ENCODE assay signal across 21 cellular contexts in genomic region chr11:47494996-47495855, GRCh38. TPM values are rescaled to one million over a fixed set of nuclear protein-coding genes. Genes with fewer than 3 reads are reported as not detected.
DNase-seq lines count a peak whose midpoint lies in the region; ATAC-seq, FAIRE-seq and TF ChIP-seq lines count a peak whose summit lies in the region.
"Had no signal": no experiment of that assay in that cellular context is flagged by ENCODE, and none has a peak within 500 bp of the region (broad histone marks: within the 10 kb centered on the region; RNA-seq: fewer than 3 reads in every experiment).

No MANE protein-coding gene starts in this region.

- no peak for FAIRE-seq in K562 (lab: Jason Lieb, UNC)
- FAIRE-seq: D721Med, GM18507, islet of Langerhans had no signal

- H3K4me1 Mint-ChIP-seq in Calu3 (ENCODE audit: low read depth, unreplicated experiment): no peaks in the 10 kb centered on the region

- H3K27me3 ChIP-seq in K562 (ENCODE audit: control insufficient read depth in 2 of 2, insufficient read depth in 2 of 2, low read length in 2 of 2) (no peaks in the 10 kb centered on the region), right lobe of liver (no peaks in the 10 kb centered on the region)
- H3K27me3 ChIP-seq: cardiac muscle cell, neural progenitor cell, right atrium auricular region had no signal

- H3K4me1 ChIP-seq in K562 (replicated peaks in 1 of 2; ENCODE audit: control insufficient read depth in 2 of 2, insufficient read depth in 2 of 2, low read length in 2 of 2): peaks cover 0 to 7% of the 10 kb centered on the region in 2 experiments; a peak in 1 of 5 replicates
- peaks cover 0 to 56% (median 18%) of the 10 kb centered on the region in 4 donors for H3K4me1 ChIP-seq in right lobe of liver

- H3K4me2 ChIP-seq in K562 (ENCODE audit: insufficient read depth, low read length): no peak overlapping the region
- H3K4me2 ChIP-seq: neural progenitor cell had no signal

- H3K36me3 Mint-ChIP-seq in Calu3 (ENCODE audit: insufficient read depth, unreplicated experiment): peaks cover 6% of the 10 kb centered on the region

- TF ChIP-seq CTCF in AG04449 (IDR thresholded peaks at IDR 0.05; ENCODE audit: insufficient read depth, low read length, missing control alignments) (no peak), K562 (IDR thresholded peaks at IDR 0.05 in 2 of 3, conservative IDR thresholded peaks at IDR 0.05 in 1 of 3; ENCODE audit: insufficient read depth in 2 of 3, low read depth in 1 of 3, low read length in 3 of 3) (no peak), right lobe of liver (IDR thresholded peaks at IDR 0.05) (no peak), Calu3 (IDR thresholded peaks at IDR 0.05; ENCODE audit: unreplicated experiment) (no peak)

- peak; percentile 56 for DNase-seq in AG04449 (ENCODE audit: low read depth, low spot score)
- peak; percentile 36 for DNase-seq in HCEC 1CT
- no peak for DNase-seq in K562 (ENCODE audit: extremely low read depth in 1 of 4, low spot score in 3 of 4)
- DNase-seq in right lobe of liver: no peak
- DNase-seq in EL: no peak
- DNase-seq in Calu3: no peak
- DNase-seq: activated CD8-positive, alpha-beta T cell treated with anti-CD3 and anti-CD28 coated beads for 36 hours; NCI-H1048; NCI-H82; WERI-Rb-1 had no signal

- peak; percentile 58 for ATAC-seq in K562
- ATAC-seq in right lobe of liver: peak in 1 of 4 donors; percentile 8
- no peak for ATAC-seq in HG03460 (IDR thresholded peaks at IDR 0.05; ENCODE audit: unreplicated experiment)
- no peak for ATAC-seq in GM19455 (IDR thresholded peaks at IDR 0.05; ENCODE audit: unreplicated experiment)
- ATAC-seq: activated CD8-positive, alpha-beta T cell treated with anti-CD3 and anti-CD28 coated beads for 36 hours had no signal

- H3K4me3 Mint-ChIP-seq in Calu3 (ENCODE audit: low read depth, unreplicated experiment): no peak overlapping the region
- H3K4me3 Mint-ChIP-seq: activated CD8-positive, alpha-beta T cell treated with anti-CD3 and anti-CD28 coated beads for 36 hours; activated T-helper 1 cell treated with anti-CD3 and anti-CD28 coated beads, Interleukin-12 subunit alpha, Interleukin-12 subunit beta, Interleukin-2, Interleukin-4 antibody, amounts not matched to agents 30 ng/mL and 10 ng/mL and 1 ng/mL, durations not matched to agents 14 hours and 24 hours and 36 hours; B cell; neural progenitor cell had no signal

- peak; percentile 15; the same call in 1 of the 2 replicates for TF ChIP-seq EP300 in K562 (IDR thresholded peaks at IDR 0.05; ENCODE audit: low read length)

- H3K9me3 ChIP-seq in K562 (replicated peaks; ENCODE audit: control insufficient read depth, insufficient read depth, low read depth, low read length) (no peaks in the 10 kb centered on the region), right lobe of liver (no peaks in the 10 kb centered on the region)
- H3K9me3 ChIP-seq: right atrium auricular region had no signal

- WGBS in K562 (ENCODE audit: insufficient coverage, low coverage, missing lambda C conversion rate): 81% methylated on average over 4 of the region's 4 CpGs
- WGBS in right lobe of liver (ENCODE audit: insufficient coverage, low coverage, low lambda C conversion rate, missing lambda C conversion rate): 18% methylated on average over 3 of the region's 4 CpGs

- H3K79me2 ChIP-seq in K562 (ENCODE audit: control insufficient read depth, insufficient read depth, low read length): peaks cover 89% of the 10 kb centered on the region

- H3K9ac ChIP-seq in K562 (ENCODE audit: insufficient read depth in 1 of 2, low read depth in 2 of 2, low read length in 2 of 2): no peak overlapping the region
- H3K9ac ChIP-seq: neural progenitor cell had no signal

- in situ Hi-C loops in K562 (cut with MboI): no loop called here

- no peak for TF ChIP-seq RAD21 in K562 (CRISPR knock-in tag; conservative IDR thresholded peaks at IDR 0.05 in 1 of 2, IDR thresholded peaks at IDR 0.05 in 1 of 2)

- no TSS peak for BruUV-seq in K562 (replicated peaks; lab: Mats Ljungman, UMichigan)
- no TSS peak for BruUV-seq in Calu3 (replicated peaks; lab: Mats Ljungman, UMichigan)

- no peaks in the 10 kb centered on the region for H3K9me3 Mint-ChIP-seq in Calu3 (ENCODE audit: low read depth, unreplicated experiment)
- H3K9me3 Mint-ChIP-seq: activated CD8-positive, alpha-beta T cell treated with anti-CD3 and anti-CD28 coated beads for 36 hours; activated T-helper 1 cell treated with anti-CD3 and anti-CD28 coated beads, Interleukin-12 subunit alpha, Interleukin-12 subunit beta, Interleukin-2, Interleukin-4 antibody, amounts not matched to agents 30 ng/mL and 10 ng/mL and 1 ng/mL, durations not matched to agents 14 hours and 24 hours and 36 hours; neural progenitor cell had no signal

- H4K20me1 ChIP-seq in K562 (replicated peaks; ENCODE audit: control insufficient read depth, insufficient read depth, low read length): peaks cover 11% of the 10 kb centered on the region; the same call in 1 of the 2 replicates

- H3K27ac ChIP-seq in K562 (ENCODE audit: extremely low read depth, low read depth, low read length) (no peak overlapping the region), right lobe of liver (peak overlapping the region in 2 of 3 donors; percentile 57 to 88)
- H3K27ac ChIP-seq: neural progenitor cell, right atrium auricular region, RWPE1, WERI-Rb-1 had no signal

- intact Hi-C loops in K562 (cut with micrococcal nuclease): no loop called here
- intact Hi-C loops in right lobe of liver (cut with DNase I): no loop called here
- intact Hi-C loops in Calu3 (cut with micrococcal nuclease; ENCODE audit: unreplicated experiment): no loop called here

- POLR2A ChIA-PET in AG04449 (lab: Yijun Ruan, JAX) (interaction anchor here (1.5 kb wide), 1 partner anchor 83 kb away, joined by 4 read pairs; the partner anchor contains the start of genes KBTBD4 and NDUFS3), K562 (lab: Yijun Ruan, JAX) (interaction anchor here (0.8 to 1.2 kb wide), 5 partner anchors 9 to 58 kb away, joined by 3 to 5 read pairs (median 3); partner anchors contain the start of gene CELF1)

- CTCF ChIA-PET in AG04449 (lab: Yijun Ruan, JAX) (interaction anchor here (1.7 to 2.7 kb wide), 2 partner anchors 57 to 122 kb away, joined by 4 to 14 read pairs; partner anchors contain the start of gene CELF1), K562 (lab: Yijun Ruan, JAX; ENCODE audit: low intra/inter-chr PET ratio) (interaction anchor here (0.6 kb wide), 1 partner anchor 11 kb away, joined by 3 read pairs; no protein-coding TSS in a partner anchor), Calu3 (lab: Charles Lee) (no interaction called here)

- H3K4me3 ChIP-seq in AG04449 (ENCODE audit: low read depth, low read length) (no peak overlapping the region), K562 (no peak overlapping the region), right lobe of liver (no peak overlapping the region)
- H3K4me3 ChIP-seq: cardiac muscle cell, neural progenitor cell, right atrium auricular region had no signal

- no peaks in the 10 kb centered on the region for H3K27me3 Mint-ChIP-seq in Calu3 (ENCODE audit: unreplicated experiment)
- H3K27me3 Mint-ChIP-seq: activated CD8-positive, alpha-beta T cell treated with anti-CD3 and anti-CD28 coated beads for 36 hours; B cell had no signal

- no peaks in the 10 kb centered on the region for H3K9me1 ChIP-seq in K562 (ENCODE audit: control insufficient read depth, insufficient read depth, low read length)

- no peak overlapping the region for H2AFZ ChIP-seq in K562 (ENCODE audit: low read depth, low read length)
- H2AFZ ChIP-seq: neural progenitor cell had no signal

- TF ChIP-seq POLR2A in K562 (conservative IDR thresholded peaks at IDR 0.05): no peak
- no peak for TF ChIP-seq POLR2A in right lobe of liver (IDR thresholded peaks at IDR 0.05)

- H3K36me3 ChIP-seq in K562 (ENCODE audit: control insufficient read depth, insufficient read depth, low read length): peaks cover 78% of the 10 kb centered on the region
- no peaks in the 10 kb centered on the region for H3K36me3 ChIP-seq in right lobe of liver
- H3K36me3 ChIP-seq: cardiac muscle cell, neural progenitor cell, right atrium auricular region had no signal

- H3K27ac Mint-ChIP-seq in Calu3 (ENCODE audit: unreplicated experiment): no peak overlapping the region
- H3K27ac Mint-ChIP-seq: activated T-helper 1 cell treated with anti-CD3 and anti-CD28 coated beads, Interleukin-12 subunit alpha, Interleukin-12 subunit beta, Interleukin-2, Interleukin-4 antibody, amounts not matched to agents 30 ng/mL and 10 ng/mL and 1 ng/mL, durations not matched to agents 14 hours and 24 hours and 36 hours; B cell; neural progenitor cell had no signal

RNA-seq across cellular contexts. Expression of gene RAPSN, which starts 46.3 kb away (rescaled TPM):
- not detected in 2 replicates for total RNA-seq in K562 (2011; cell fraction: chromatin; rRNA removed; ENCODE audit: low replicate concordance)
- total RNA-seq in K562 (2011; cell fraction: nucleolus; rRNA removed): not detected in 2 replicates
- not detected in 2 replicates for total RNA-seq in K562 (2011; cell fraction: nucleoplasm; rRNA removed)
- total RNA-seq in K562 (2014; rRNA removed) (not detected in 2 replicates), K562 (2014; rRNA removed; fragmentation: Illumina TruSeq; extraction: Trizol) (not detected in 2 replicates), K562 (2015; rRNA removed; fragmentation: Illumina TruSeq; extraction: Trizol) (0.11 TPM in 1 of 2 replicates, not detected in the other), K562 (2021) (0.13 TPM in 1 of 2 replicates, not detected in the other), right lobe of liver (under 1 TPM in 3 of 6 experiments, not detected in 3; 0.15 to 0.49 (median 0.25) TPM), Calu3 (2022) (1.8 and 3.6 TPM in 2 replicates)
- polyA plus RNA-seq in K562 (2011; rRNA removed) (0.06 TPM in 1 of 2 replicates, not detected in the other), K562 (2014; fragmentation: Illumina TruSeq; extraction: Trizol) (not detected in 2 replicates), K562 (2014; fragmentation: Nextera tagmentation; extraction: Ambion mirVana) (not detected), K562 (2014; rRNA removed) (not detected in 2 replicates)
- polyA plus RNA-seq in K562 (2011; cell fraction: cytosol; rRNA removed): 0.04 TPM in 1 of 2 replicates, not detected in the other
- not detected in 2 replicates for polyA plus RNA-seq in K562 (2011; cell fraction: nucleus; rRNA removed)
- 0.14 TPM in 1 of 2 replicates, not detected in the other for polyA plus RNA-seq in K562 (2012)
- polyA minus RNA-seq in K562 (2011; rRNA and poly(A)+ RNA removed): not detected in 2 replicates
- not detected in 2 replicates for polyA minus RNA-seq in K562 (2011; cell fraction: cytosol; rRNA and poly(A)+ RNA removed)
- not detected in 2 replicates for polyA minus RNA-seq in K562 (2011; cell fraction: nucleus; rRNA and poly(A)+ RNA removed)
- total RNA-seq: cardiac muscle cell, right atrium auricular region had no signal
- polyA plus RNA-seq: cardiac muscle cell had no signal

RNA-seq across cellular contexts. Expression of gene CELF1, which starts 57.7 kb away (rescaled TPM):
- 291 and 350 TPM in 2 replicates for total RNA-seq in K562 (2011; cell fraction: chromatin; rRNA removed; ENCODE audit: low replicate concordance)
- 140 and 172 TPM in 2 replicates for total RNA-seq in K562 (2011; cell fraction: nucleolus; rRNA removed)
- total RNA-seq in K562 (2011; cell fraction: nucleoplasm; rRNA removed): 256 and 337 TPM in 2 replicates
- 59.2 and 63.9 TPM in 2 replicates for total RNA-seq in K562 (2014; rRNA removed)
- 77.4 and 79.1 TPM in 2 replicates for total RNA-seq in K562 (2014; rRNA removed; fragmentation: Illumina TruSeq; extraction: Trizol)
- 65.1 and 71.4 TPM in 2 replicates for total RNA-seq in K562 (2015; rRNA removed; fragmentation: Illumina TruSeq; extraction: Trizol)
- 102 and 111 TPM in 2 replicates for total RNA-seq in K562 (2021)
- polyA plus RNA-seq in K562 (2011; rRNA removed): 124 and 142 TPM in 2 replicates
- 75.5 and 93.9 TPM in 2 replicates for polyA plus RNA-seq in K562 (2011; cell fraction: cytosol; rRNA removed)
- polyA plus RNA-seq in K562 (2011; cell fraction: nucleus; rRNA removed): 276 and 281 TPM in 2 replicates
- 28.5 and 38.8 TPM in 2 replicates for polyA plus RNA-seq in K562 (2012)
- 75.0 and 81.6 TPM in 2 replicates for polyA plus RNA-seq in K562 (2014; fragmentation: Illumina TruSeq; extraction: Trizol)
- 10 to 100 TPM; 11.3 to 21.6 TPM for polyA plus RNA-seq in K562 (2014; fragmentation: Nextera tagmentation; extraction: Ambion mirVana)
- polyA plus RNA-seq in K562 (2014; rRNA removed): 82.8 and 88.9 TPM in 2 replicates
- 138 and 183 TPM in 2 replicates for polyA minus RNA-seq in K562 (2011; rRNA and poly(A)+ RNA removed)
- 71.5 and 87.3 TPM in 2 replicates for polyA minus RNA-seq in K562 (2011; cell fraction: cytosol; rRNA and poly(A)+ RNA removed)
- polyA minus RNA-seq in K562 (2011; cell fraction: nucleus; rRNA and poly(A)+ RNA removed): 67.6 and 122 TPM in 2 replicates
- 10 to 100 TPM; 66.3 to 86.5 (median 71.7) TPM for total RNA-seq in right lobe of liver
- 150 and 157 TPM in 2 replicates for total RNA-seq in Calu3 (2022)

Comparison
In these comparisons a context has a peak if more than half of its experiments do, and no peak if none do; other contexts are left out.
1. DNase-seq: peak in AG04449 (single experiment) and HCEC 1CT (single experiment); none in K562 (0 of 4), right lobe of liver (0 of 3), EL (single experiment) and Calu3 (single experiment).